In the genomic region with DNA sequence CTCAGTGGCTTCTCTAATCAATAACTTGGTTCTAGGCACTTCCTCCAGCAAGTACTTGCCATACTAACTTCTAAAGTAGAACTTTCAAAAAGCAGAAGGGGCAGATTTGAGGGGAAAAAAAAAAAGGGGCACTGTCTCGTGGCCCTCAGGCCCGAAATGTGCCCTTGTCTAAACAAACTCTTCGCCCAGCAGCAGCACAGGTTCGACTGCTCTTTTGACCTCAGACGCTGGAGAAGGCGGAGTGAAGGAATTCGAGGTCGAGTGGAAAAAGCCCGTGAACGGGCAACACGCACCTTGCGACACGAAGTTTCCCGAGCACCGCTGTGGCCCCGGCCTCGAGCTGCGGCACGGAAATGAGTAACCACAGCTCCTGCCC, we compare ENCODE assay signal across 8 cellular contexts. TPM values are rescaled to one million over a fixed set of nuclear protein-coding genes. Genes with fewer than 3 reads are reported as not detected.
A peak's percentile ranks its signal among the peaks of the same experiment; 100 is the strongest.
DNase-seq lines count a peak whose midpoint lies in the region; TF ChIP-seq lines count a peak whose summit lies in the region.

No MANE protein-coding gene starts in this region.

- H3K27ac ChIP-seq in BLaER1: peak overlapping the region; percentile 95
- H3K27ac ChIP-seq in GM23248: peak overlapping the region; percentile 67
- H3K27ac ChIP-seq in osteoblast (ENCODE audit: low read depth, low read length): peak overlapping the region; percentile 80

- H3K9me3 Mint-ChIP-seq in endothelial cell (ENCODE audit: unreplicated experiment): no peaks in the 10 kb centered on the region

- H3K9me2 ChIP-seq in GM23248 (ENCODE audit: insufficient read depth): no peaks in the 10 kb centered on the region

- H2AFZ ChIP-seq in GM23248: peak overlapping the region; percentile 70; the same call in 1 of the 2 replicates
- H2AFZ ChIP-seq in osteoblast (ENCODE audit: low read length): peak overlapping the region; percentile 87

- peaks cover 16% of the 10 kb centered on the region for H3K4me1 Mint-ChIP-seq in endothelial cell (ENCODE audit: unreplicated experiment)

- H3K79me2 ChIP-seq in GM23248 (ENCODE audit: insufficient read depth) (peaks cover 54% of the 10 kb centered on the region), osteoblast (ENCODE audit: insufficient read depth, low read length) (peaks cover 47% of the 10 kb centered on the region)

- peak overlapping the region; percentile 99 for H3K4me3 ChIP-seq in BLaER1
- H3K4me3 ChIP-seq in GM23248: peak overlapping the region; percentile 85
- H3K4me3 ChIP-seq in osteoblast (ENCODE audit: insufficient read depth, low read length): peak overlapping the region; percentile 91

- peaks cover 13% of the 10 kb centered on the region for H3K36me3 Mint-ChIP-seq in endothelial cell (ENCODE audit: low read depth, unreplicated experiment)

- DNase-seq in GM23248 (peak; percentile 85), RKO (ENCODE audit: low spot score) (peak; percentile 54), endothelial cell (ENCODE audit: low spot score) (no peak), osteoblast (ENCODE audit: insufficient read length, low spot score, missing footprints) (peak; percentile 89), NCI-H2227 treated with DMSO at 0.1 percent for 48 hours (lab: John Stamatoyannopoulos, UW) (no peak), middle frontal gyrus (ENCODE audit: extremely low spot score, low spot score) (no peak), DMS153 treated with DMSO at 0.1 percent for 48 hours (lab: John Stamatoyannopoulos, UW; ENCODE audit: unreplicated experiment) (no peak)

- H3K4me3 Mint-ChIP-seq in endothelial cell (ENCODE audit: unreplicated experiment): peak overlapping the region; percentile 94

- H3K9ac ChIP-seq in BLaER1: peak overlapping the region; percentile 96
- H3K9ac ChIP-seq in GM23248: peak overlapping the region; percentile 88

- peaks cover 5% of the 10 kb centered on the region for H3K27me3 Mint-ChIP-seq in endothelial cell (ENCODE audit: unreplicated experiment)

- H4K20me1 ChIP-seq in BLaER1 (peaks cover 56% of the 10 kb centered on the region), GM23248 (ENCODE audit: insufficient read depth) (no peaks in the 10 kb centered on the region; the same call in 1 of the 2 replicates), osteoblast (ENCODE audit: insufficient read depth, low read length) (peaks cover 29% of the 10 kb centered on the region)

- 4 to 5% methylated on average over 19 of the region's 19 CpGs for WGBS in GM23248 (ENCODE audit: low coverage in 1 of 2, low lambda C conversion rate in 2 of 2, missing lambda C conversion rate in 2 of 2), 2 experiments

- H3K27me3 ChIP-seq in BLaER1 (no peaks in the 10 kb centered on the region; the same call in 1 of the 2 replicates), GM23248 (replicated peaks; ENCODE audit: insufficient read depth) (no peaks in the 10 kb centered on the region), osteoblast (ENCODE audit: insufficient read depth, low read length) (peaks cover 4% of the 10 kb centered on the region)

- H3K36me3 ChIP-seq in BLaER1 (peaks cover 37% of the 10 kb centered on the region), GM23248 (ENCODE audit: low read depth) (peaks cover 18% of the 10 kb centered on the region), osteoblast (ENCODE audit: insufficient read depth, low read length) (peaks cover 21% of the 10 kb centered on the region)

- peak overlapping the region; percentile 97 for H3K4me2 ChIP-seq in BLaER1
- H3K4me2 ChIP-seq in GM23248 (ENCODE audit: unreplicated experiment): peak overlapping the region; percentile 90
- peak overlapping the region; percentile 89 for H3K4me2 ChIP-seq in osteoblast (ENCODE audit: insufficient read depth, low read length)

- H3F3A ChIP-seq in GM23248 (ENCODE audit: insufficient read depth): no peaks in the 10 kb centered on the region

- no peak overlapping the region for H3K27ac Mint-ChIP-seq in endothelial cell (ENCODE audit: unreplicated experiment)

- no peaks in the 10 kb centered on the region for H3K9me3 ChIP-seq in BLaER1
- no peaks in the 10 kb centered on the region for H3K9me3 ChIP-seq in GM23248 (ENCODE audit: low read depth)
- H3K9me3 ChIP-seq in osteoblast (ENCODE audit: low read depth, low read length): no peaks in the 10 kb centered on the region

- peaks cover 46% of the 10 kb centered on the region for H3K4me1 ChIP-seq in BLaER1
- H3K4me1 ChIP-seq in GM23248 (ENCODE audit: insufficient read depth): peaks cover 10% of the 10 kb centered on the region
- H3K4me1 ChIP-seq in osteoblast (ENCODE audit: insufficient read depth, low read length): peaks cover 8% of the 10 kb centered on the region

- TF ChIP-seq CTCF in endothelial cell (IDR thresholded peaks at IDR 0.05; ENCODE audit: unreplicated experiment) (no peak), osteoblast (IDR thresholded peaks at IDR 0.05; ENCODE audit: extremely low read depth, low read depth, low read length) (no peak)

- in situ Hi-C loops in GM23248 (cut with MboI): no loop called here

RNA-seq across cellular contexts. Expression of a gene that starts 0.7 kb away (rescaled TPM):
- total RNA-seq in GM23248 (2014; rRNA removed; shearing (Covaris generic)): 21.6 and 41.8 TPM in 2 replicates
- 82.1 and 85.5 TPM in 2 replicates for polyA plus RNA-seq in GM23248 (2016; fragmentation: Nextera tagmentation; extraction: Ambion mirVana)
- 20.3 TPM for total RNA-seq in endothelial cell (ENCODE audit: unreplicated experiment)
- total RNA-seq in osteoblast: 10.3 and 21.0 TPM in 2 replicates

RNA-seq across cellular contexts. Expression of a gene that starts 24.0 kb away (rescaled TPM):
- total RNA-seq in GM23248 (2014; rRNA removed; shearing (Covaris generic)): 14.8 and 15.7 TPM in 2 replicates
- polyA plus RNA-seq in GM23248 (2016; fragmentation: Nextera tagmentation; extraction: Ambion mirVana): 2.2 and 2.4 TPM in 2 replicates
- 20.2 TPM for total RNA-seq in endothelial cell (ENCODE audit: unreplicated experiment)
- total RNA-seq in osteoblast: 12.7 and 13.0 TPM in 2 replicates

Comparison
In these comparisons a context has a peak if more than half of its experiments do, and no peak if none do; other contexts are left out.
1. DNase-seq: peak in GM23248 (single experiment), RKO (single experiment) and osteoblast (single experiment); none in endothelial cell (single experiment), NCI-H2227 treated with DMSO at 0.1 percent for 48 hours (single experiment), middle frontal gyrus (single experiment) and DMS153 treated with DMSO at 0.1 percent for 48 hours (single experiment).
2. Peak in every context shown above with its lines, with median percentiles within 50 percentile points of each other: H3K27ac ChIP-seq, H3K4me2 ChIP-seq and H3K4me3 ChIP-seq.